In genomic region chr4:87679449-87680169, GRCh38 we compare ENCODE assay signal across 9 cellular contexts. TPM values are rescaled to one million over a fixed set of nuclear protein-coding genes. Genes with fewer than 3 reads are reported as not detected.
A peak's percentile ranks its signal among the peaks of the same experiment; 100 is the strongest.
DNase-seq lines count a peak whose midpoint lies in the region; ATAC-seq and TF ChIP-seq lines count a peak whose summit lies in the region.
"Had no signal": no experiment of that assay in that cellular context is flagged by ENCODE, and none has a peak within 500 bp of the region (broad histone marks: within the 10 kb centered on the region; RNA-seq: fewer than 3 reads in every experiment).

No MANE protein-coding gene starts in this region.

- no peak for TF ChIP-seq POLR2A in stomach (IDR thresholded peaks at IDR 0.05)

- no peak overlapping the region for H3K27ac Mint-ChIP-seq in activated CD8-positive, alpha-beta memory T cell treated with anti-CD3 and anti-CD28 coated beads, Interleukin-2, amount 10 ng/mL, durations not matched to agents 7 days and 5 days
- H3K27ac Mint-ChIP-seq in effector memory CD8-positive, alpha-beta T cell, result no peak overlapping the region

- TF ChIP-seq EP300 in stomach (IDR thresholded peaks at IDR 0.05), result no peak

- H3K27ac ChIP-seq in stomach, result no peak overlapping the region

- H3K36me3 ChIP-seq in stomach, result no peaks in the 10 kb centered on the region

- no peaks in the 10 kb centered on the region for H3K9me3 Mint-ChIP-seq in activated CD8-positive, alpha-beta memory T cell treated with anti-CD3 and anti-CD28 coated beads, Interleukin-2, amount 10 ng/mL, durations not matched to agents 7 days and 5 days (ENCODE audit: low read depth)
- no peaks in the 10 kb centered on the region for H3K9me3 Mint-ChIP-seq in effector memory CD8-positive, alpha-beta T cell

- H3K27me3 ChIP-seq in stomach, result no peaks in the 10 kb centered on the region

- CTCF ChIA-PET in activated CD8-positive, alpha-beta memory T cell treated with anti-CD3 and anti-CD28 coated beads, Interleukin-2, amount 10 ng/mL, durations not matched to agents 7 days and 5 days (lab: Charles Lee), result interaction anchor here (0.8 to 2.1 kb wide), 5 partner anchors 19 to 169 kb away, joined by 3 to 13 read pairs (median 4); no protein-coding TSS in a partner anchor

- intact Hi-C loops in stomach (cut with DNase I; ENCODE audit: low total_unique reads), result loop anchor here (10.0 kb wide), 1 partner anchor 155 kb away; the partner anchor contains the start of gene MEPE

- H3K36me3 Mint-ChIP-seq in activated CD8-positive, alpha-beta memory T cell treated with anti-CD3 and anti-CD28 coated beads, Interleukin-2, amount 10 ng/mL, durations not matched to agents 7 days and 5 days, result no peaks in the 10 kb centered on the region
- no peaks in the 10 kb centered on the region for H3K36me3 Mint-ChIP-seq in effector memory CD8-positive, alpha-beta T cell (ENCODE audit: insufficient read depth)

- peaks cover 0 to 4% (median 0%) of the 10 kb centered on the region in 4 donors for H3K9me3 ChIP-seq in stomach

- H3K4me1 ChIP-seq in stomach, result peaks cover 0 to 6% (median 0%) of the 10 kb centered on the region in 4 donors

- TF ChIP-seq CTCF in WI38 (IDR thresholded peaks at IDR 0.05; ENCODE audit: low read depth, low read length), result peak; percentile 70
- peak in 5 of 7 experiments; percentile 37 to 66 (median 52) for TF ChIP-seq CTCF in stomach (IDR thresholded peaks at IDR 0.05)

- H3K27me3 Mint-ChIP-seq in activated CD8-positive, alpha-beta memory T cell treated with anti-CD3 and anti-CD28 coated beads, Interleukin-2, amount 10 ng/mL, durations not matched to agents 7 days and 5 days, result peaks cover 7% of the 10 kb centered on the region
- H3K27me3 Mint-ChIP-seq in effector memory CD8-positive, alpha-beta T cell, result peaks cover 0 to 26% of the 10 kb centered on the region in 2 donors

- WGBS in stomach, 5 donors, result 34 to 41% (median 35%) methylated on average over 11 of the region's 11 CpGs

- no peak overlapping the region for H3K4me3 ChIP-seq in WI38 (ENCODE audit: low read depth, low read length)
- no peak overlapping the region for H3K4me3 ChIP-seq in stomach

- no peaks in the 10 kb centered on the region for H3K4me1 Mint-ChIP-seq in activated CD8-positive, alpha-beta memory T cell treated with anti-CD3 and anti-CD28 coated beads, Interleukin-2, amount 10 ng/mL, durations not matched to agents 7 days and 5 days
- no peaks in the 10 kb centered on the region for H3K4me1 Mint-ChIP-seq in effector memory CD8-positive, alpha-beta T cell (ENCODE audit: low read depth in 2 of 2)

- DNase-seq in activated CD8-positive, alpha-beta memory T cell treated with anti-CD3 and anti-CD28 coated beads for 24 hours, result peak; percentile 62
- DNase-seq in activated CD8-positive, alpha-beta memory T cell treated with anti-CD3 and anti-CD28 coated beads, Interleukin-2, amount 10 ng/mL, durations not matched to agents 7 days and 5 days, result no peak
- DNase-seq in NCI-H1092 (lab: John Stamatoyannopoulos, UW) (peak; percentile 6), medulla oblongata (ENCODE audit: extremely low spot score) (peak; percentile 92), stomach (no peak)
- peak in 2 of 3 experiments; percentile 2 to 9 for DNase-seq in effector memory CD8-positive, alpha-beta T cell

- no peak overlapping the region for H3K4me3 Mint-ChIP-seq in activated CD8-positive, alpha-beta memory T cell treated with anti-CD3 and anti-CD28 coated beads, Interleukin-2, amount 10 ng/mL, durations not matched to agents 7 days and 5 days
- H3K4me3 Mint-ChIP-seq in effector memory CD8-positive, alpha-beta T cell, result no peak overlapping the region

- ATAC-seq in activated CD8-positive, alpha-beta memory T cell treated with anti-CD3 and anti-CD28 coated beads, Interleukin-2, amount 10 ng/mL, durations not matched to agents 7 days and 5 days, result no peak
- ATAC-seq in effector memory CD8-positive, alpha-beta T cell (replicated peaks), result no peak
- no peak for ATAC-seq in HG02763 (IDR thresholded peaks at IDR 0.05; ENCODE audit: unreplicated experiment)

RNA-seq across cellular contexts. Expression of gene DMP1, which starts 29.5 kb away (rescaled TPM):
- total RNA-seq in activated CD8-positive, alpha-beta memory T cell treated with anti-CD3 and anti-CD28 coated beads, Interleukin-2, amount 10 ng/mL, durations not matched to agents 7 days and 5 days, result not detected
- not detected for total RNA-seq in stomach
- polyA plus RNA-seq in stomach, result not detected
- total RNA-seq: glomerular endothelial cell had no signal

Comparison
In these comparisons a context has a peak if more than half of its experiments do, and no peak if none do; other contexts are left out.
1. DNase-seq: peak in activated CD8-positive, alpha-beta memory T cell treated with anti-CD3 and anti-CD28 coated beads for 24 hours (single experiment), NCI-H1092 (single experiment), effector memory CD8-positive, alpha-beta T cell (2 of 3) and medulla oblongata (single experiment); none in activated CD8-positive, alpha-beta memory T cell treated with anti-CD3 and anti-CD28 coated beads, Interleukin-2, amount 10 ng/mL, durations not matched to agents 7 days and 5 days (single experiment) and stomach (single experiment).